ENCODE assay signal across 10 cellular contexts in the genomic region with DNA sequence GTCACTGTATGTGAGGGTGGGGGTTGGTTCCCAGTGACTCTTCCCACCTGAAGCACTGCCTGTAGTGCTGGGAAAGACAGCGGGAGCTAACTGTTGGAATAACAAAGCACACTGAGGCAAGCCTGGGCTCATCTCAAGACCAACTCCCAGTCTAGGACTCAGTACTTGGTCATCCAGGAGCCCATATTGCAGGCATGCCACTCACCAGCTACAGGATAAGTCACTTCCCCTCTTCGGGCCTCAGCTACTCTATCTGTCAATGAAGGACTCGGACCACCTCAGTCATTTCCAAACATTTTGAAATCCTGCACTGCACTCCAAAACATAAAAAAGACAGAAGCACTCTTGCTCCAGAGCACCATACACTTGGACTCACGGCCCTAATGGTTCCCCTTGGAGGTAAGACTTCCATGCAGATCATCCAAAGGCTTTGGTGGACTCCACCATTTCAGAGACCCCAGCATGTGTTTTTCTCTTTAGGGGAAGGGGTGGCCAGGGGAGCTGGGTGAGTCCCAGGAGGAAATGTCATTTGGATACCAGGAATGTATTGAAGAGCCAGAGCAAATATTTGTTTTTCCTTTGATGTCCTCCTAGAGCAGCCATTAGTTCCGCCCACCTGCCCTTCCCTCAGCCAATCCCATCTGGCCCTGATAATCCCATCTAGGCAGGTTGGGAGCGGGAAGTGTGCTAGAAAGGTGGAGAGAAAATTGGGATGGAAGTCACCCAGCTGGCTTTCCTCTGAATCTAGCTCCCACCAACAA. TPM values are rescaled to one million over a fixed set of nuclear protein-coding genes. Genes with fewer than 3 reads are reported as not detected.
DNase-seq lines count a peak whose midpoint lies in the region; ATAC-seq and TF ChIP-seq lines count a peak whose summit lies in the region.
"Had no signal": no experiment of that assay in that cellular context is flagged by ENCODE, and none has a peak within 500 bp of the region (broad histone marks: within the 10 kb centered on the region; RNA-seq: fewer than 3 reads in every experiment).

No MANE protein-coding gene starts in this region.

- no peaks in the 10 kb centered on the region for H3K9me3 ChIP-seq in iPS-15b (ENCODE audit: control insufficient read depth, insufficient read depth, low read length)
- H3K9me3 ChIP-seq in suprapubic skin: no peaks in the 10 kb centered on the region

- H3K27ac ChIP-seq in suprapubic skin: peak overlapping the region; percentile 43

- intact Hi-C loops in activated CD8-positive, alpha-beta T cell treated with anti-CD3 and anti-CD28 coated beads for 36 hours (cut with micrococcal nuclease): no loop called here

- CTCF ChIA-PET in activated CD8-positive, alpha-beta T cell treated with anti-CD3 and anti-CD28 coated beads for 36 hours (lab: Charles Lee): interaction anchor here (0.8 to 29.5 kb wide), 5 partner anchors 11 to 63 kb away, joined by 3 to 1285 read pairs (median 5); no protein-coding TSS in a partner anchor
- CTCF ChIA-PET in activated CD8-positive, alpha-beta T cell treated with anti-CD3 and anti-CD28 coated beads, Interleukin-2, amount 10 ng/mL, durations not matched to agents 7 days and 5 days (lab: Charles Lee): interaction anchor here (0.8 to 25.3 kb wide), 8 partner anchors 8 to 206 kb away, joined by 3 to 1266 read pairs (median 4); no protein-coding TSS in a partner anchor

- H3K27me3 Mint-ChIP-seq in activated CD8-positive, alpha-beta T cell treated with anti-CD3 and anti-CD28 coated beads for 36 hours: no peaks in the 10 kb centered on the region
- peaks cover 16% of the 10 kb centered on the region for H3K27me3 Mint-ChIP-seq in activated CD8-positive, alpha-beta T cell treated with anti-CD3 and anti-CD28 coated beads, Interleukin-2, amount 10 ng/mL, durations not matched to agents 7 days and 5 days (ENCODE audit: low read depth)

- H3K4me3 ChIP-seq in iPS-15b (ENCODE audit: low read depth, low read length): peak overlapping the region; percentile 49
- peak overlapping the region; percentile 67 for H3K4me3 ChIP-seq in suprapubic skin

- no peak overlapping the region for H3K9ac ChIP-seq in iPS-15b (ENCODE audit: low read depth, low read length)

- no peak for TF ChIP-seq POLR2A in suprapubic skin (IDR thresholded peaks at IDR 0.05)
- no peak for TF ChIP-seq POLR2A in erythroblast (IDR thresholded peaks at IDR 0.05; ENCODE audit: low read length)

- H3K4me3 Mint-ChIP-seq in activated CD8-positive, alpha-beta T cell treated with anti-CD3 and anti-CD28 coated beads for 36 hours: peak overlapping the region; percentile 48
- no peak overlapping the region for H3K4me3 Mint-ChIP-seq in activated CD8-positive, alpha-beta T cell treated with anti-CD3 and anti-CD28 coated beads, Interleukin-2, amount 10 ng/mL, durations not matched to agents 7 days and 5 days

- WGBS in suprapubic skin: 80% methylated on average over 6 of the region's 6 CpGs

- H3K36me3 Mint-ChIP-seq in activated CD8-positive, alpha-beta T cell treated with anti-CD3 and anti-CD28 coated beads for 36 hours (ENCODE audit: low read depth): no peaks in the 10 kb centered on the region
- H3K36me3 Mint-ChIP-seq in activated CD8-positive, alpha-beta T cell treated with anti-CD3 and anti-CD28 coated beads, Interleukin-2, amount 10 ng/mL, durations not matched to agents 7 days and 5 days (ENCODE audit: low read depth): no peaks in the 10 kb centered on the region

- no peaks in the 10 kb centered on the region for H3K9me3 Mint-ChIP-seq in activated CD8-positive, alpha-beta T cell treated with anti-CD3 and anti-CD28 coated beads for 36 hours
- no peaks in the 10 kb centered on the region for H3K9me3 Mint-ChIP-seq in activated CD8-positive, alpha-beta T cell treated with anti-CD3 and anti-CD28 coated beads, Interleukin-2, amount 10 ng/mL, durations not matched to agents 7 days and 5 days (ENCODE audit: insufficient read depth)

- H3K4me1 Mint-ChIP-seq in activated CD8-positive, alpha-beta T cell treated with anti-CD3 and anti-CD28 coated beads for 36 hours (ENCODE audit: low read depth): peaks cover 70% of the 10 kb centered on the region
- H3K4me1 Mint-ChIP-seq in activated CD8-positive, alpha-beta T cell treated with anti-CD3 and anti-CD28 coated beads, Interleukin-2, amount 10 ng/mL, durations not matched to agents 7 days and 5 days (ENCODE audit: low read depth): peaks cover 71% of the 10 kb centered on the region

- TF ChIP-seq CTCF in activated CD8-positive, alpha-beta T cell treated with anti-CD3 and anti-CD28 coated beads for 36 hours (IDR thresholded peaks at IDR 0.05): no peak
- TF ChIP-seq CTCF in suprapubic skin (IDR thresholded peaks at IDR 0.05): no peak

- H3K36me3 ChIP-seq in iPS-15b (ENCODE audit: control insufficient read depth, insufficient read depth, low read length): peaks cover 4% of the 10 kb centered on the region
- H3K36me3 ChIP-seq in suprapubic skin: no peaks in the 10 kb centered on the region

- POLR2A ChIA-PET in activated CD8-positive, alpha-beta T cell treated with anti-CD3 and anti-CD28 coated beads for 36 hours (lab: Charles Lee): interaction anchor here (0.7 to 14.6 kb wide), 6 partner anchors 8 to 45 kb away, joined by 3 to 158 read pairs (median 3); no protein-coding TSS in a partner anchor
- POLR2A ChIA-PET in activated CD8-positive, alpha-beta T cell treated with anti-CD3 and anti-CD28 coated beads, Interleukin-2, amount 10 ng/mL, durations not matched to agents 7 days and 5 days (lab: Charles Lee): interaction anchor here (0.5 to 5.1 kb wide), 5 partner anchors 31 to 276 kb away, joined by 3 to 34 read pairs (median 5); no protein-coding TSS in a partner anchor

- H3K27ac Mint-ChIP-seq in activated CD8-positive, alpha-beta T cell treated with anti-CD3 and anti-CD28 coated beads for 36 hours: peak overlapping the region; percentile 62
- no peak overlapping the region for H3K27ac Mint-ChIP-seq in activated CD8-positive, alpha-beta T cell treated with anti-CD3 and anti-CD28 coated beads, Interleukin-2, amount 10 ng/mL, durations not matched to agents 7 days and 5 days

- TF ChIP-seq EP300 in suprapubic skin (IDR thresholded peaks at IDR 0.05): no peak

- peaks cover 47% of the 10 kb centered on the region for H3K4me1 ChIP-seq in iPS-15b (ENCODE audit: control insufficient read depth, insufficient read depth, low read length)
- peaks cover 68% of the 10 kb centered on the region for H3K4me1 ChIP-seq in suprapubic skin

- DNase-seq in activated CD8-positive, alpha-beta T cell treated with anti-CD3 and anti-CD28 coated beads for 36 hours: no peak
- DNase-seq in activated CD8-positive, alpha-beta T cell treated with anti-CD3 and anti-CD28 coated beads, Interleukin-2, amount 10 ng/mL, durations not matched to agents 7 days and 5 days: no peak
- DNase-seq in SHP77 (lab: John Stamatoyannopoulos, UW) (peak; percentile 93), suprapubic skin (ENCODE audit: low spot score in 2 of 2) (no peak), COLO829 (ENCODE audit: low spot score) (no peak), NCI-H1436 (lab: John Stamatoyannopoulos, UW) (no peak), erythroblast (lab: John Stamatoyannopoulos, UW) (no peak)
- DNase-seq: DND-41 had no signal

- no peak for ATAC-seq in activated CD8-positive, alpha-beta T cell treated with anti-CD3 and anti-CD28 coated beads for 36 hours
- ATAC-seq in activated CD8-positive, alpha-beta T cell treated with anti-CD3 and anti-CD28 coated beads, Interleukin-2, amount 10 ng/mL, durations not matched to agents 7 days and 5 days: no peak

- peaks cover 5% of the 10 kb centered on the region for H3K27me3 ChIP-seq in iPS-15b (ENCODE audit: control insufficient read depth, insufficient read depth, low read length)
- no peaks in the 10 kb centered on the region for H3K27me3 ChIP-seq in suprapubic skin

RNA-seq across cellular contexts. Expression of gene NUAK2, which starts 3.1 kb away (rescaled TPM):
- 1 to 10 TPM; 1.9 TPM for total RNA-seq in activated CD8-positive, alpha-beta T cell treated with anti-CD3 and anti-CD28 coated beads for 36 hours
- 1 to 10 TPM; 1.6 TPM for total RNA-seq in activated CD8-positive, alpha-beta T cell treated with anti-CD3 and anti-CD28 coated beads, Interleukin-2, amount 10 ng/mL, durations not matched to agents 7 days and 5 days
- 10 to 100 TPM; 16.2 to 41.2 (median 30.2) TPM for total RNA-seq in suprapubic skin

RNA-seq across cellular contexts. Expression of gene KLHDC8A, which starts 38.3 kb away (rescaled TPM):
- total RNA-seq in activated CD8-positive, alpha-beta T cell treated with anti-CD3 and anti-CD28 coated beads for 36 hours: not detected
- not detected for total RNA-seq in activated CD8-positive, alpha-beta T cell treated with anti-CD3 and anti-CD28 coated beads, Interleukin-2, amount 10 ng/mL, durations not matched to agents 7 days and 5 days
- 1 to 10 TPM in 1 of 4 donors, under 1 TPM in 2, not detected in 1; 0.30 to 3.5 (median 0.62) TPM for total RNA-seq in suprapubic skin
- total RNA-seq: HT1080 had no signal

Comparison
In these comparisons a context has a peak if more than half of its experiments do, and no peak if none do; other contexts are left out.
1. DNase-seq: peak in SHP77 (2 of 2); none in activated CD8-positive, alpha-beta T cell treated with anti-CD3 and anti-CD28 coated beads for 36 hours (single experiment), activated CD8-positive, alpha-beta T cell treated with anti-CD3 and anti-CD28 coated beads, Interleukin-2, amount 10 ng/mL, durations not matched to agents 7 days and 5 days (single experiment), suprapubic skin (0 of 2), COLO829 (single experiment), NCI-H1436 (single experiment) and erythroblast (0 of 2).
2. RNA of gene NUAK2, which starts 3.1 kb away (total RNA-seq): 16.2 to 41.2 TPM in suprapubic skin; 1.9 TPM in activated CD8-positive, alpha-beta T cell treated with anti-CD3 and anti-CD28 coated beads for 36 hours and 1.6 TPM in activated CD8-positive, alpha-beta T cell treated with anti-CD3 and anti-CD28 coated beads, Interleukin-2, amount 10 ng/mL, durations not matched to agents 7 days and 5 days; every median in the first group is over 4 times any median in the second.